ENCODE assay signal across 10 cellular contexts in genomic region chr20:53872081-53872541, GRCh38.
DNase-seq lines count a peak whose midpoint lies in the region; ATAC-seq and TF ChIP-seq lines count a peak whose summit lies in the region.
"Had no signal": no experiment of that assay in that cellular context is flagged by ENCODE, and none has a peak within 500 bp of the region (broad histone marks: within the 10 kb centered on the region; RNA-seq: fewer than 3 reads in every experiment).

No MANE protein-coding gene starts in this region.

- no peak for DNase-seq in activated CD8-positive, alpha-beta memory T cell treated with anti-CD3 and anti-CD28 coated beads, Interleukin-2, amount 10 ng/mL, durations not matched to agents 7 days and 5 days
- no peak for DNase-seq in activated CD8-positive, alpha-beta memory T cell treated with anti-CD3 and anti-CD28 coated beads for 24 hours
- DNase-seq in foreskin keratinocyte (no peak), stomach (no peak), pons (ENCODE audit: low spot score) (no peak), hippocampal formation (lab: John Stamatoyannopoulos, UW) (no peak)
- DNase-seq: NCI-H2029, WERI-Rb-1 had no signal

- H3K27me3 ChIP-seq in foreskin keratinocyte (no peaks in the 10 kb centered on the region), stomach (no peaks in the 10 kb centered on the region)

- peak overlapping the region; percentile 96 for H3K27ac Mint-ChIP-seq in activated CD8-positive, alpha-beta memory T cell treated with anti-CD3 and anti-CD28 coated beads, Interleukin-2, amount 10 ng/mL, durations not matched to agents 7 days and 5 days

- WGBS in stomach, 5 donors: 18 to 31% (median 26%) methylated on average over 2 of the region's 2 CpGs

- TF ChIP-seq CTCF in VCaP (conservative IDR thresholded peaks at IDR 0.05): no peak
- TF ChIP-seq CTCF in foreskin keratinocyte (conservative IDR thresholded peaks at IDR 0.05): no peak
- TF ChIP-seq CTCF in stomach (IDR thresholded peaks at IDR 0.05): no peak

- TF ChIP-seq EP300 in stomach (IDR thresholded peaks at IDR 0.05): no peak

- no peak for TF ChIP-seq POLR2A in stomach (IDR thresholded peaks at IDR 0.05)

- H3K4me3 ChIP-seq in stomach: no peak overlapping the region

- H3K27ac ChIP-seq in VCaP (peak overlapping the region; percentile 88), foreskin keratinocyte (peak overlapping the region; percentile 42), stomach (peak overlapping the region in 3 of 5 donors; percentile 16 to 40 (median 21))
- H3K27ac ChIP-seq: WERI-Rb-1 had no signal

- peaks cover 51% of the 10 kb centered on the region for H3K4me1 Mint-ChIP-seq in activated CD8-positive, alpha-beta memory T cell treated with anti-CD3 and anti-CD28 coated beads, Interleukin-2, amount 10 ng/mL, durations not matched to agents 7 days and 5 days

- no peaks in the 10 kb centered on the region for H3K36me3 ChIP-seq in stomach
- H3K36me3 ChIP-seq: WERI-Rb-1 had no signal

- CTCF ChIA-PET in activated CD8-positive, alpha-beta memory T cell treated with anti-CD3 and anti-CD28 coated beads, Interleukin-2, amount 10 ng/mL, durations not matched to agents 7 days and 5 days (lab: Charles Lee): interaction anchor here (0.7 to 3.8 kb wide), 23 partner anchors 10 to 307 kb away, joined by 3 to 35 read pairs (median 3); no protein-coding TSS in a partner anchor

- no peaks in the 10 kb centered on the region for H3K9me3 ChIP-seq in stomach

- H3K4me1 ChIP-seq in foreskin keratinocyte: peaks cover 34% of the 10 kb centered on the region
- H3K4me1 ChIP-seq in stomach: peaks cover 13 to 49% (median 30%) of the 10 kb centered on the region in 4 donors

- H3K27me3 Mint-ChIP-seq in activated CD8-positive, alpha-beta memory T cell treated with anti-CD3 and anti-CD28 coated beads, Interleukin-2, amount 10 ng/mL, durations not matched to agents 7 days and 5 days: no peaks in the 10 kb centered on the region

- H3K36me3 Mint-ChIP-seq in activated CD8-positive, alpha-beta memory T cell treated with anti-CD3 and anti-CD28 coated beads, Interleukin-2, amount 10 ng/mL, durations not matched to agents 7 days and 5 days: peaks cover 2% of the 10 kb centered on the region

- intact Hi-C loops in stomach (cut with DNase I; ENCODE audit: low total_unique reads): no loop called here

- ATAC-seq in activated CD8-positive, alpha-beta memory T cell treated with anti-CD3 and anti-CD28 coated beads, Interleukin-2, amount 10 ng/mL, durations not matched to agents 7 days and 5 days: peak; percentile 17
- ATAC-seq in foreskin keratinocyte (no peak), GM18502 (IDR thresholded peaks at IDR 0.05; ENCODE audit: poor library complexity, unreplicated experiment) (no peak)

- no peaks in the 10 kb centered on the region for H3K9me3 Mint-ChIP-seq in activated CD8-positive, alpha-beta memory T cell treated with anti-CD3 and anti-CD28 coated beads, Interleukin-2, amount 10 ng/mL, durations not matched to agents 7 days and 5 days (ENCODE audit: low read depth)

- H3K4me3 Mint-ChIP-seq in activated CD8-positive, alpha-beta memory T cell treated with anti-CD3 and anti-CD28 coated beads, Interleukin-2, amount 10 ng/mL, durations not matched to agents 7 days and 5 days: peak overlapping the region; percentile 71

Comparison
In these comparisons a context has a peak if more than half of its experiments do, and no peak if none do; other contexts are left out.
1. H3K27ac ChIP-seq: peak in every context shown above with its lines; median percentile 88 in VCaP; 42 in foreskin keratinocyte; 21 in stomach.